ENCODE assay signal across 7 cellular contexts in the genomic region with DNA sequence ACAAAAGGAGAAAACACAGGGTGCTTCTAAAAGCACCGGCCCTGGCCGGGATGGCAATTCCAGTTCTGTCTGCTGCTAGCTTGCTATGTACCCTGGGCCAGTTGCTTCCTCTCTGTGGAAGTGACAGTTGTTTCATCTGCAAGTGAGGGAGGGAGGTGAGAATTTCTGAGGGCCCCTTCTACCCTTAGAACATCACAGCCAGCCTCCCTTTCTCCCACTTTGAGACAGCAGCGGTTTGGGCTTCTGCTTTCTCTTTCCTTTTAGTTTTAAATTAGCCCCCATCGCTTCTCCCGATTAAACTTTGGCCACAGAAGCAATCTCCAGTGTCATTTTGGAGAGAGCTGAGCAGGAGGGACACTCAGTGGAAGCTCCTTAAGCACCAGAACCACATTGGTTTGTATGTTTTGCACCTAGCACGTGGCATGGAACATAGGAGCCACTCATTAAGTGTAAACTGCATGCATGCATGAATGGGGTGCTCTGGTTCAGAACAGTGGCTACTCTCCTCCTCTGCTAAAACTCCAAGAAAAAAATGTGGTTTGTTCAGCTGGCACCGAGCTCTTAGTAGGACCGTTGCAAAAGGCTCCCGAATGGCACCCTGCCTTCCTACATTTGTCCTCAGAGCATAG.
DNase-seq lines count a peak whose midpoint lies in the region; ATAC-seq and TF ChIP-seq lines count a peak whose summit lies in the region.

No MANE protein-coding gene starts in this region.

- H3K9ac ChIP-seq in OCI-LY1 (ENCODE audit: low read length): no peak overlapping the region

- DNase-seq in middle frontal gyrus (ENCODE audit: extremely low spot score, low spot score): no peak
- DNase-seq in epidermal melanocyte (ENCODE audit: insufficient read length, low spot score): no peak
- DNase-seq in caudate nucleus (lab: John Stamatoyannopoulos, UW): no peak

- H3K27me3 ChIP-seq in OCI-LY1 (ENCODE audit: insufficient read depth, low read length) (no peaks in the 10 kb centered on the region), neutrophil (no peaks in the 10 kb centered on the region)

- TF ChIP-seq CTCF in OCI-LY1 (IDR thresholded peaks at IDR 0.05; ENCODE audit: low read length) (no peak), neutrophil (IDR thresholded peaks at IDR 0.05) (no peak)

- H4K20me1 ChIP-seq in OCI-LY1 (ENCODE audit: insufficient read depth, low read length): no peaks in the 10 kb centered on the region

- H3K9me3 ChIP-seq in OCI-LY1 (ENCODE audit: low read length) (no peaks in the 10 kb centered on the region), neutrophil (no peaks in the 10 kb centered on the region)

- peak; percentile 63 for ATAC-seq in GM18867 (IDR thresholded peaks at IDR 0.05; ENCODE audit: unreplicated experiment)
- peak; percentile 40 for ATAC-seq in GM21825 (IDR thresholded peaks at IDR 0.05; ENCODE audit: unreplicated experiment)

- H3K4me1 ChIP-seq in OCI-LY1 (ENCODE audit: insufficient read depth, low read length, severe bottlenecking) (peaks cover 57% of the 10 kb centered on the region), neutrophil (ENCODE audit: control insufficient read depth in 1 of 2, insufficient read depth in 1 of 2, low read depth in 1 of 2, low read length in 1 of 2) (peaks cover 76 to 83% of the 10 kb centered on the region in 2 experiments)

- no peak overlapping the region for H3K4me3 ChIP-seq in OCI-LY1 (ENCODE audit: low read depth, low read length, poor library complexity, severe bottlenecking)
- peak overlapping the region; percentile 18 to 47 for H3K4me3 ChIP-seq in neutrophil (ENCODE audit: low read depth in 1 of 2, low read length in 1 of 2)

- no peaks in the 10 kb centered on the region for H3K9me2 ChIP-seq in OCI-LY1 (ENCODE audit: low read depth, low read length)

- H2AFZ ChIP-seq in OCI-LY1 (ENCODE audit: low read length): no peak overlapping the region

- no peaks in the 10 kb centered on the region for H3K79me2 ChIP-seq in OCI-LY1 (ENCODE audit: insufficient read depth, low read length)

- peak overlapping the region; percentile 6; the same call in 1 of the 2 replicates for H3K4me2 ChIP-seq in OCI-LY1 (ENCODE audit: low read length)

- no peaks in the 10 kb centered on the region for H3F3A ChIP-seq in OCI-LY1 (ENCODE audit: insufficient read depth, low read length)

- no peak overlapping the region for H3K27ac ChIP-seq in OCI-LY1 (ENCODE audit: low read depth, low read length, poor library complexity, severe bottlenecking)
- H3K27ac ChIP-seq in neutrophil: peak overlapping the region; percentile 98
- no peak overlapping the region for H3K27ac ChIP-seq in caudate nucleus (ENCODE audit: low read depth, low read length)

- H3K36me3 ChIP-seq in OCI-LY1 (ENCODE audit: insufficient read depth, low read length) (no peaks in the 10 kb centered on the region), neutrophil (no peaks in the 10 kb centered on the region)
